In the genomic region with DNA sequence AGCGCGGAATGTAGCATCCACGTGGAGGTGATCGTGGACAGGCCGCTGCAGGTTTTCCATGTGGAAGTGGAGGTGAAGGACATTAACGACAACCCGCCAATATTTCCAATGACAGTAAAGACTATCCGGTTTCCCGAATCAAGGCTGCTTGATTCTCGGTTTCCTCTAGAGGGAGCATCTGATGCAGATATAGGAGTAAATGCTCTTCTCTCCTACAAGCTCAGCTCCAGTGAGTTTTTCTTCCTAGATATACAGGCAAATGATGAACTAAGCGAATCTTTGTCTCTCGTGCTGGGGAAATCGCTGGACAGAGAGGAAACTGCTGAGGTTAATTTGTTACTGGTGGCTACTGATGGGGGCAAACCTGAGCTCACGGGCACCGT, we compare ENCODE assay signal across 11 cellular contexts. TPM values are rescaled to one million over a fixed set of nuclear protein-coding genes. Genes with fewer than 3 reads are reported as not detected.
DNase-seq lines count a peak whose midpoint lies in the region; ATAC-seq and TF ChIP-seq lines count a peak whose summit lies in the region.
"Had no signal": no experiment of that assay in that cellular context is flagged by ENCODE, and none has a peak within 500 bp of the region (broad histone marks: within the 10 kb centered on the region; RNA-seq: fewer than 3 reads in every experiment).

No MANE protein-coding gene starts in this region.

- H3K27me3 Mint-ChIP-seq in endodermal cell (ENCODE audit: insufficient read depth): no peaks in the 10 kb centered on the region
- no peaks in the 10 kb centered on the region for H3K27me3 Mint-ChIP-seq in neural progenitor cell (ENCODE audit: insufficient read depth, low read depth)
- H3K27me3 Mint-ChIP-seq in activated naive CD8-positive, alpha-beta T cell treated with anti-CD3 and anti-CD28 coated beads, Interleukin-2, amount 50 U/mL, for 24 hours: peaks cover 16% of the 10 kb centered on the region

- H3K27ac ChIP-seq in DND-41 (ENCODE audit: low read length) (no peak overlapping the region), endodermal cell (ENCODE audit: low read depth, low read length) (no peak overlapping the region), neural progenitor cell (no peak overlapping the region)
- H3K27ac ChIP-seq: skin epidermis had no signal

- peaks cover 8% of the 10 kb centered on the region for H3K36me3 Mint-ChIP-seq in endodermal cell (ENCODE audit: low read depth)
- H3K36me3 Mint-ChIP-seq in neural progenitor cell: peaks cover 16% of the 10 kb centered on the region
- peaks cover 15% of the 10 kb centered on the region for H3K36me3 Mint-ChIP-seq in activated naive CD8-positive, alpha-beta T cell treated with anti-CD3 and anti-CD28 coated beads, Interleukin-2, amount 50 U/mL, for 24 hours (ENCODE audit: low read depth)

- H2AFZ ChIP-seq in DND-41 (ENCODE audit: low read depth, low read length): no peak overlapping the region
- H2AFZ ChIP-seq in Loucy (ENCODE audit: low read length): no peak overlapping the region
- H2AFZ ChIP-seq in neural progenitor cell (replicated peaks): peak overlapping the region; percentile 99

- H3K79me2 ChIP-seq in DND-41 (ENCODE audit: insufficient read depth, low read length) (no peaks in the 10 kb centered on the region), Loucy (ENCODE audit: insufficient read depth, low read length) (no peaks in the 10 kb centered on the region), neural progenitor cell (ENCODE audit: low read depth) (no peaks in the 10 kb centered on the region)

- peak overlapping the region; percentile 74 for H3K27ac Mint-ChIP-seq in endodermal cell
- H3K27ac Mint-ChIP-seq in neural progenitor cell: no peak overlapping the region
- H3K27ac Mint-ChIP-seq in activated naive CD8-positive, alpha-beta T cell treated with anti-CD3 and anti-CD28 coated beads, Interleukin-2, amount 50 U/mL, for 24 hours: no peak overlapping the region

- H3K9me3 ChIP-seq in DND-41 (ENCODE audit: insufficient read depth, low read length, severe bottlenecking) (no peaks in the 10 kb centered on the region), Loucy (ENCODE audit: insufficient read depth, low read depth, low read length) (no peaks in the 10 kb centered on the region), endodermal cell (ENCODE audit: control insufficient read depth, low read length) (peaks cover 6% of the 10 kb centered on the region), neural progenitor cell (ENCODE audit: low read depth) (peaks cover 14% of the 10 kb centered on the region)

- whole genome bisulfite sequencing in endodermal cell (ENCODE audit: insufficient coverage in 1 of 2, insufficient read length in 1 of 2), 2 experiments: 69 to 71% methylated on average over 12 to 15 of the region's 15 CpGs

- H3F3A ChIP-seq in Loucy (ENCODE audit: low read depth): no peaks in the 10 kb centered on the region
- no peaks in the 10 kb centered on the region for H3F3A ChIP-seq in neural progenitor cell (ENCODE audit: low read depth)

- H3K27me3 ChIP-seq in DND-41 (ENCODE audit: insufficient read depth, low read length, poor library complexity): peaks cover 3% of the 10 kb centered on the region
- no peaks in the 10 kb centered on the region for H3K27me3 ChIP-seq in Loucy (ENCODE audit: insufficient read depth, low read length, poor library complexity, severe bottlenecking)
- H3K27me3 ChIP-seq in endodermal cell (ENCODE audit: control insufficient read depth, insufficient read depth, low read length, poor library complexity, severe bottlenecking): no peaks in the 10 kb centered on the region
- no peaks in the 10 kb centered on the region for H3K27me3 ChIP-seq in neural progenitor cell

- H3K9me3 Mint-ChIP-seq in endodermal cell (peaks cover 7% of the 10 kb centered on the region), neural progenitor cell (peaks cover 37% of the 10 kb centered on the region)
- H3K9me3 Mint-ChIP-seq in activated naive CD8-positive, alpha-beta T cell treated with anti-CD3 and anti-CD28 coated beads, Interleukin-2, amount 50 U/mL, for 24 hours: peaks cover 50% of the 10 kb centered on the region

- H3K9ac ChIP-seq in DND-41 (ENCODE audit: low read depth, low read length): no peak overlapping the region
- no peak overlapping the region for H3K9ac ChIP-seq in Loucy (ENCODE audit: low read depth, low read length, poor library complexity, severe bottlenecking)
- no peak overlapping the region for H3K9ac ChIP-seq in endodermal cell (ENCODE audit: extremely low read depth, low read length, poor library complexity, severe bottlenecking)
- H3K9ac ChIP-seq in neural progenitor cell: no peak overlapping the region

- no peak for ATAC-seq in DND-41 (ENCODE audit: insufficient read depth, low read depth)
- no peak for ATAC-seq in activated naive CD8-positive, alpha-beta T cell treated with anti-CD3 and anti-CD28 coated beads, Interleukin-2, amount 50 U/mL, for 24 hours

- no peaks in the 10 kb centered on the region for H4K20me1 ChIP-seq in DND-41 (ENCODE audit: insufficient read depth, low read length)
- H4K20me1 ChIP-seq in Loucy (ENCODE audit: insufficient read depth, low read length, poor library complexity, severe bottlenecking): no peaks in the 10 kb centered on the region
- H4K20me1 ChIP-seq in neural progenitor cell (ENCODE audit: low read depth): no peaks in the 10 kb centered on the region

- no peak overlapping the region for H3K4me3 ChIP-seq in DND-41 (ENCODE audit: low read depth in 1 of 2, low read length in 2 of 2)
- no peak overlapping the region for H3K4me3 ChIP-seq in Loucy (ENCODE audit: low read length, poor library complexity, severe bottlenecking)
- H3K4me3 ChIP-seq in endodermal cell (ENCODE audit: low read length): no peak overlapping the region
- peak overlapping the region; percentile 81 for H3K4me3 ChIP-seq in neural progenitor cell
- H3K4me3 ChIP-seq: skin epidermis had no signal

- TF ChIP-seq CTCF in DND-41 (IDR thresholded peaks at IDR 0.05; ENCODE audit: borderline replicate concordance, extremely low read depth, low read length, poor library complexity, severe bottlenecking) (peak; percentile 37), Loucy (conservative IDR thresholded peaks at IDR 0.05; ENCODE audit: low read length) (0 out of 2 replicates have a peak, but pooled peaks have one; percentile 7), endodermal cell (conservative IDR thresholded peaks at IDR 0.05) (peak; percentile 70), neural progenitor cell (IDR thresholded peaks at IDR 0.05) (peak; percentile 57)

- no peaks in the 10 kb centered on the region for H3K9me2 ChIP-seq in Loucy (replicated peaks; ENCODE audit: low read depth, low read length)

- H3K4me1 Mint-ChIP-seq in endodermal cell: peaks cover 2% of the 10 kb centered on the region
- H3K4me1 Mint-ChIP-seq in neural progenitor cell: no peaks in the 10 kb centered on the region
- H3K4me1 Mint-ChIP-seq in activated naive CD8-positive, alpha-beta T cell treated with anti-CD3 and anti-CD28 coated beads, Interleukin-2, amount 50 U/mL, for 24 hours: no peaks in the 10 kb centered on the region

- H3K36me3 ChIP-seq in DND-41 (ENCODE audit: insufficient read depth, low read length) (no peaks in the 10 kb centered on the region), Loucy (ENCODE audit: insufficient read depth, low read length) (no peaks in the 10 kb centered on the region), endodermal cell (ENCODE audit: control insufficient read depth, insufficient read depth, low read length) (no peaks in the 10 kb centered on the region), neural progenitor cell (peaks cover 13% of the 10 kb centered on the region)

- H3K4me3 Mint-ChIP-seq in endodermal cell: peak overlapping the region; percentile 86
- H3K4me3 Mint-ChIP-seq in neural progenitor cell: no peak overlapping the region
- no peak overlapping the region for H3K4me3 Mint-ChIP-seq in activated naive CD8-positive, alpha-beta T cell treated with anti-CD3 and anti-CD28 coated beads, Interleukin-2, amount 50 U/mL, for 24 hours

- no peaks in the 10 kb centered on the region for H3K4me1 ChIP-seq in DND-41 (ENCODE audit: insufficient read depth, low read length)
- no peaks in the 10 kb centered on the region for H3K4me1 ChIP-seq in Loucy (ENCODE audit: insufficient read depth, low read length, poor library complexity, severe bottlenecking)
- no peaks in the 10 kb centered on the region for H3K4me1 ChIP-seq in endodermal cell (ENCODE audit: control insufficient read depth, insufficient read depth, low read length)
- no peaks in the 10 kb centered on the region for H3K4me1 ChIP-seq in neural progenitor cell

- no peak overlapping the region for H3K4me2 ChIP-seq in DND-41 (ENCODE audit: insufficient read depth, low read length)
- H3K4me2 ChIP-seq in Loucy (ENCODE audit: low read depth, low read length, poor library complexity, severe bottlenecking): no peak overlapping the region
- H3K4me2 ChIP-seq in neural progenitor cell: peak overlapping the region; percentile 75

- DNase-seq in DND-41: no peak
- DNase-seq in endodermal cell: peak; percentile 75
- DNase-seq in neural progenitor cell (ENCODE audit: low spot score): peak; percentile 50
- no peak for DNase-seq in occipital lobe (lab: John Stamatoyannopoulos, UW)
- DNase-seq in activated naive CD8-positive, alpha-beta T cell treated with anti-CD3 and anti-CD28 coated beads, Interleukin-2, amount 50 U/mL, for 24 hours: no peak
- DNase-seq in NCI-H2081 treated with DMSO at 0.1 percent for 48 hours (lab: John Stamatoyannopoulos, UW): no peak
- no peak for DNase-seq in NCI-H2029 (lab: John Stamatoyannopoulos, UW)
- DNase-seq: activated CD4-positive, alpha-beta T cell treated with anti-CD3 and anti-CD28 coated beads, Interleukin-2, amount 50 U/mL, for 1 hour; NCI-H526 treated with DMSO at 0.1 percent for 48 hours had no signal

RNA-seq across cellular contexts. Expression of gene PCDHA2, which starts 0.6 kb away (rescaled TPM):
- total RNA-seq in endodermal cell (1 to 10 TPM; 1.4 to 2.3 TPM), neural progenitor cell (ENCODE audit: low replicate concordance) (3.7 and 5.9 TPM in 2 replicates), occipital lobe (11.5 TPM)
- polyA plus RNA-seq in endodermal cell (2013, experiment 1 of 2): 2.3 TPM
- 2.7 TPM for polyA plus RNA-seq in endodermal cell (2013, experiment 2 of 2)

RNA-seq across cellular contexts. Expression of gene PCDHA3, which starts 5.6 kb away (rescaled TPM):
- total RNA-seq in endodermal cell (1 to 10 TPM; 1.3 to 2.8 TPM), neural progenitor cell (ENCODE audit: low replicate concordance) (2.8 and 4.0 TPM in 2 replicates), occipital lobe (21.2 TPM)
- polyA plus RNA-seq in endodermal cell (2013, experiment 1 of 2): 0.75 TPM
- polyA plus RNA-seq in endodermal cell (2013, experiment 2 of 2): 0.75 TPM

RNA-seq across cellular contexts. Expression of gene PCDHA1, which starts 9.3 kb away (rescaled TPM):
- 1 to 10 TPM in 1 of 2 donors, under 1 TPM in 1; 0.18 to 2.9 TPM for total RNA-seq in endodermal cell
- polyA plus RNA-seq in endodermal cell (2013, experiment 1 of 2): not detected
- polyA plus RNA-seq in endodermal cell (2013, experiment 2 of 2): not detected
- total RNA-seq in neural progenitor cell (ENCODE audit: low replicate concordance): 0.19 and 0.24 TPM in 2 replicates
- total RNA-seq in occipital lobe: 6.6 TPM

RNA-seq across cellular contexts. Expression of gene PCDHA4, which starts 11.6 kb away (rescaled TPM):
- total RNA-seq in endodermal cell (1 to 10 TPM; 5.6 to 6.3 TPM), neural progenitor cell (ENCODE audit: low replicate concordance) (9.7 and 13.7 TPM in 2 replicates), occipital lobe (18.6 TPM)
- polyA plus RNA-seq in endodermal cell (2013, experiment 1 of 2): 12.4 TPM
- 13.2 TPM for polyA plus RNA-seq in endodermal cell (2013, experiment 2 of 2)

RNA-seq across cellular contexts. Expression of gene PCDHA5, which starts 26.2 kb away (rescaled TPM):
- total RNA-seq in endodermal cell (1 to 10 TPM; 1.8 to 1.9 TPM), neural progenitor cell (ENCODE audit: low replicate concordance) (2.4 and 2.7 TPM in 2 replicates), occipital lobe (13.1 TPM)
- 0.85 TPM for polyA plus RNA-seq in endodermal cell (2013, experiment 1 of 2)
- 0.79 TPM for polyA plus RNA-seq in endodermal cell (2013, experiment 2 of 2)

Comparison
In these comparisons a context has a peak if more than half of its experiments do, and no peak if none do; other contexts are left out.
1. DNase-seq: peak in endodermal cell (single experiment) and neural progenitor cell (single experiment); none in DND-41 (single experiment), occipital lobe (single experiment), activated naive CD8-positive, alpha-beta T cell treated with anti-CD3 and anti-CD28 coated beads, Interleukin-2, amount 50 U/mL, for 24 hours (single experiment), NCI-H2081 treated with DMSO at 0.1 percent for 48 hours (single experiment) and NCI-H2029 (single experiment).
2. CTCF ChIP-seq: peak in every context shown above with its lines; median percentile 70 in endodermal cell; 57 in neural progenitor cell; 37 in DND-41; 7 in Loucy.